ENCODE assay signal across 11 cellular contexts in genomic region chr17:4808378-4808767, GRCh38. TPM values are rescaled to one million over a fixed set of nuclear protein-coding genes. Genes with fewer than 3 reads are reported as not detected.
DNase-seq lines count a peak whose midpoint lies in the region; ATAC-seq, FAIRE-seq and TF ChIP-seq lines count a peak whose summit lies in the region.
"Had no signal": no experiment of that assay in that cellular context is flagged by ENCODE, and none has a peak within 500 bp of the region (broad histone marks: within the 10 kb centered on the region; RNA-seq: fewer than 3 reads in every experiment).

No MANE protein-coding gene starts in this region.

- peaks cover 12% of the 10 kb centered on the region; the same call in 1 of the 2 replicates for H3K4me1 Mint-ChIP-seq in HFFc6 (ENCODE audit: low read depth)
- peaks cover 2% of the 10 kb centered on the region for H3K4me1 Mint-ChIP-seq in activated naive CD8-positive, alpha-beta T cell treated with anti-CD3 and anti-CD28 coated beads for 36 hours

- H3K4me3 ChIP-seq in hepatocyte (no peak overlapping the region), gastrocnemius medialis (no peak overlapping the region), MM.1S (ENCODE audit: low read length) (no peak overlapping the region), kidney (ENCODE audit: low read length in 2 of 2) (peak overlapping the region in 1 of 2 donors; percentile 56)

- H3K9me2 ChIP-seq in hepatocyte (replicated peaks; ENCODE audit: insufficient read depth) (no peaks in the 10 kb centered on the region), MM.1S (replicated peaks; ENCODE audit: insufficient read depth, low read length) (no peaks in the 10 kb centered on the region)

- no peaks in the 10 kb centered on the region for H3K9me3 Mint-ChIP-seq in HFFc6
- H3K9me3 Mint-ChIP-seq in activated naive CD8-positive, alpha-beta T cell treated with anti-CD3 and anti-CD28 coated beads for 36 hours: no peaks in the 10 kb centered on the region

- H3K9ac ChIP-seq in MM.1S (ENCODE audit: low read length): no peak overlapping the region
- no peak overlapping the region for H3K9ac ChIP-seq in kidney (ENCODE audit: low read length in 2 of 2)

- H2AFZ ChIP-seq in hepatocyte (no peak overlapping the region), MM.1S (ENCODE audit: low read length) (no peak overlapping the region)

- no peak overlapping the region for H3K27ac Mint-ChIP-seq in HFFc6
- H3K27ac Mint-ChIP-seq in activated naive CD8-positive, alpha-beta T cell treated with anti-CD3 and anti-CD28 coated beads for 36 hours: no peak overlapping the region

- H3K36me3 ChIP-seq in hepatocyte (replicated peaks; ENCODE audit: insufficient read depth, low read depth) (no peaks in the 10 kb centered on the region), gastrocnemius medialis (no peaks in the 10 kb centered on the region), MM.1S (replicated peaks; ENCODE audit: insufficient read depth, low read length) (no peaks in the 10 kb centered on the region), kidney (ENCODE audit: control insufficient read depth in 1 of 2, insufficient read depth in 2 of 2, low read length in 2 of 2) (peaks cover 0 to 2% of the 10 kb centered on the region in 2 donors)

- DNase-seq in HFFc6 (no peak), hepatocyte (ENCODE audit: low spot score) (no peak), gastrocnemius medialis (peak in 1 of 2 donors; percentile 48), NCI-H128 (lab: John Stamatoyannopoulos, UW; ENCODE audit: unreplicated experiment) (no peak), MM.1S (no peak), NCI-H146 treated with DMSO at 0.1 percent for 48 hours (lab: John Stamatoyannopoulos, UW; ENCODE audit: unreplicated experiment) (no peak), kidney (no peak)
- DNase-seq in activated naive CD8-positive, alpha-beta T cell treated with anti-CD3 and anti-CD28 coated beads for 36 hours: no peak

- H3K27ac ChIP-seq in hepatocyte: no peak overlapping the region
- no peak overlapping the region for H3K27ac ChIP-seq in gastrocnemius medialis
- no peak overlapping the region for H3K27ac ChIP-seq in MM.1S (ENCODE audit: low read length)
- no peak overlapping the region for H3K27ac ChIP-seq in kidney (ENCODE audit: low read depth in 2 of 2, low read length in 2 of 2)

- no peaks in the 10 kb centered on the region for H3K4me1 ChIP-seq in hepatocyte (ENCODE audit: insufficient read depth)
- peaks cover 15 to 29% of the 10 kb centered on the region in 2 donors for H3K4me1 ChIP-seq in gastrocnemius medialis
- H3K4me1 ChIP-seq in MM.1S (ENCODE audit: low read length): no peaks in the 10 kb centered on the region
- peaks cover 3 to 4% of the 10 kb centered on the region in 2 donors for H3K4me1 ChIP-seq in kidney (ENCODE audit: control insufficient read depth in 1 of 2, insufficient read depth in 1 of 2, low read depth in 1 of 2, low read length in 2 of 2)

- H3K9me3 ChIP-seq in hepatocyte (ENCODE audit: low read depth): no peaks in the 10 kb centered on the region
- no peaks in the 10 kb centered on the region for H3K9me3 ChIP-seq in gastrocnemius medialis
- H3K9me3 ChIP-seq in MM.1S (replicated peaks; ENCODE audit: insufficient read depth, low read length): no peaks in the 10 kb centered on the region
- H3K9me3 ChIP-seq in kidney (ENCODE audit: control insufficient read depth in 1 of 2, low read length in 2 of 2): no peaks in the 10 kb centered on the region

- no peak for FAIRE-seq in kidney (lab: Jason Lieb, UNC)
- FAIRE-seq: GM18507, urothelium cell line had no signal

- TF ChIP-seq CTCF in HFFc6 (IDR thresholded peaks at IDR 0.05): no peak
- no peak for TF ChIP-seq CTCF in hepatocyte (IDR thresholded peaks at IDR 0.05; ENCODE audit: poor library complexity)
- TF ChIP-seq CTCF in gastrocnemius medialis (IDR thresholded peaks at IDR 0.05 in 4 of 5, conservative IDR thresholded peaks at IDR 0.05 in 1 of 5): no peak
- TF ChIP-seq CTCF in MM.1S (IDR thresholded peaks at IDR 0.05; ENCODE audit: low read length): no peak
- no peak for TF ChIP-seq CTCF in kidney (IDR thresholded peaks at IDR 0.05; ENCODE audit: borderline replicate concordance, extremely low read depth, insufficient read depth)

- H4K20me1 ChIP-seq in hepatocyte (ENCODE audit: insufficient read depth, poor library complexity, severe bottlenecking) (no peaks in the 10 kb centered on the region), MM.1S (ENCODE audit: insufficient read depth, low read length) (no peaks in the 10 kb centered on the region)

- H3K79me2 ChIP-seq in hepatocyte (peaks cover 10% of the 10 kb centered on the region), MM.1S (ENCODE audit: low read length) (no peaks in the 10 kb centered on the region)

- intact Hi-C loops in gastrocnemius medialis (cut with DNase I; ENCODE audit: low total_unique reads): loop anchor here (5.0 kb wide), 1 partner anchor 96 kb away; the partner anchor contains the start of gene ARRB2
- intact Hi-C loops in kidney (cut with DNase I): no loop called here

- H3K36me3 Mint-ChIP-seq in HFFc6 (ENCODE audit: low read depth): peaks cover 17% of the 10 kb centered on the region
- H3K36me3 Mint-ChIP-seq in activated naive CD8-positive, alpha-beta T cell treated with anti-CD3 and anti-CD28 coated beads for 36 hours: no peaks in the 10 kb centered on the region

- peak overlapping the region; percentile 88 for H3K4me3 Mint-ChIP-seq in HFFc6
- H3K4me3 Mint-ChIP-seq in activated naive CD8-positive, alpha-beta T cell treated with anti-CD3 and anti-CD28 coated beads for 36 hours: peak overlapping the region; percentile 63

- peak; percentile 16 to 49 for ATAC-seq in gastrocnemius medialis

- in situ Hi-C loops in gastrocnemius medialis (cut with MboI; ENCODE audit: low sequenced_read_pairs in 4 of 4): no loop called here

- 84% methylated on average over 6 of the region's 6 CpGs for WGBS in hepatocyte (ENCODE audit: low lambda C conversion rate, missing lambda C conversion rate)

- H3K27me3 Mint-ChIP-seq in HFFc6 (ENCODE audit: insufficient read depth): no peaks in the 10 kb centered on the region; the same call in none of the 2 replicates
- no peaks in the 10 kb centered on the region for H3K27me3 Mint-ChIP-seq in activated naive CD8-positive, alpha-beta T cell treated with anti-CD3 and anti-CD28 coated beads for 36 hours

- H3K27me3 ChIP-seq in hepatocyte (no peaks in the 10 kb centered on the region), gastrocnemius medialis (no peaks in the 10 kb centered on the region), MM.1S (replicated peaks; ENCODE audit: insufficient read depth, low read length) (no peaks in the 10 kb centered on the region)

- no peaks in the 10 kb centered on the region; the same call in 1 of the 2 replicates for H3F3A ChIP-seq in MM.1S (ENCODE audit: insufficient read depth, low read length)

- H3K4me2 ChIP-seq in hepatocyte: peak overlapping the region; percentile 82
- H3K4me2 ChIP-seq in MM.1S (ENCODE audit: low read depth, low read length): no peak overlapping the region

- no peak for TF ChIP-seq POLR2A in gastrocnemius medialis (IDR thresholded peaks at IDR 0.05)

RNA-seq across cellular contexts. Expression of gene PLD2, which starts 1.4 kb away (rescaled TPM):
- 10 to 100 TPM; 14.9 to 21.8 (median 19.4) TPM for total RNA-seq in HFFc6 (2021; fragmentation: NEBNext Ultra II Directional; extraction: Animal tissue kit (Norgen Biotek cat#: 25700))
- total RNA-seq in activated naive CD8-positive, alpha-beta T cell treated with anti-CD3 and anti-CD28 coated beads for 36 hours: 1 to 10 TPM; 4.2 to 5.4 TPM
- 13.9 and 25.2 TPM in 2 replicates for total RNA-seq in hepatocyte
- 21.8 and 27.3 TPM in 2 replicates for polyA plus RNA-seq in hepatocyte
- 1 to 10 TPM; 2.8 to 5.8 (median 4.2) TPM for total RNA-seq in gastrocnemius medialis
- total RNA-seq in kidney: 45.4 TPM
- polyA plus RNA-seq in kidney (ENCODE audit: insufficient read depth, low read depth, low replicate concordance): 9.2 TPM

RNA-seq across cellular contexts. Expression of gene PSMB6, which starts 12.4 kb away (rescaled TPM):
- 100 to 1,000 TPM; 216 to 280 (median 237) TPM for total RNA-seq in HFFc6 (2021; fragmentation: NEBNext Ultra II Directional; extraction: Animal tissue kit (Norgen Biotek cat#: 25700))
- 100 to 1,000 TPM; 146 to 154 TPM for total RNA-seq in activated naive CD8-positive, alpha-beta T cell treated with anti-CD3 and anti-CD28 coated beads for 36 hours
- 126 and 154 TPM in 2 replicates for total RNA-seq in hepatocyte
- polyA plus RNA-seq in hepatocyte: 287 and 295 TPM in 2 replicates
- total RNA-seq in gastrocnemius medialis: 100 to 1,000 TPM; 365 to 662 (median 479) TPM
- total RNA-seq in kidney: 103 TPM
- polyA plus RNA-seq in kidney (ENCODE audit: insufficient read depth, low read depth, low replicate concordance): 317 TPM

RNA-seq across cellular contexts. Expression of gene GLTPD2, which starts 19.6 kb away (rescaled TPM):
- total RNA-seq in HFFc6 (2021; fragmentation: NEBNext Ultra II Directional; extraction: Animal tissue kit (Norgen Biotek cat#: 25700)): not detected
- total RNA-seq in activated naive CD8-positive, alpha-beta T cell treated with anti-CD3 and anti-CD28 coated beads for 36 hours: not detected
- 36.4 and 40.1 TPM in 2 replicates for total RNA-seq in hepatocyte
- 80.7 and 100.0 TPM in 2 replicates for polyA plus RNA-seq in hepatocyte
- total RNA-seq in gastrocnemius medialis: under 1 TPM in 1 of 4 donors, not detected in 3; 0.53 TPM
- 0.35 TPM for total RNA-seq in kidney
- polyA plus RNA-seq in kidney (ENCODE audit: insufficient read depth, low read depth, low replicate concordance): 12.5 TPM
- polyA plus RNA-seq: neural cell had no signal

RNA-seq across cellular contexts. Expression of gene VMO1, which starts 22.2 kb away (rescaled TPM):
- total RNA-seq in HFFc6 (2021; fragmentation: NEBNext Ultra II Directional; extraction: Animal tissue kit (Norgen Biotek cat#: 25700)): under 1 TPM in 3 of 6 experiments, not detected in 3; 0.23 to 0.34 (median 0.31) TPM
- not detected for total RNA-seq in activated naive CD8-positive, alpha-beta T cell treated with anti-CD3 and anti-CD28 coated beads for 36 hours
- total RNA-seq in hepatocyte: 0.33 TPM in 1 of 2 replicates, not detected in the other
- 2.7 and 4.3 TPM in 2 replicates for polyA plus RNA-seq in hepatocyte
- 1 to 10 TPM in 3 of 4 donors, not detected in 1; 1.4 to 7.2 (median 3.8) TPM for total RNA-seq in gastrocnemius medialis
- total RNA-seq in kidney: 3.0 TPM
- 2.5 TPM for polyA plus RNA-seq in kidney (ENCODE audit: insufficient read depth, low read depth, low replicate concordance)
